Comparison of ENCODE assay signal across 8 cellular contexts in genomic region chr2:98608962-98609604, GRCh38. TPM values are rescaled to one million over a fixed set of nuclear protein-coding genes. Genes with fewer than 3 reads are reported as not detected.
DNase-seq lines count a peak whose midpoint lies in the region; ATAC-seq and TF ChIP-seq lines count a peak whose summit lies in the region.

No MANE protein-coding gene starts in this region.

- H3K9me2 ChIP-seq in OCI-LY1 (ENCODE audit: low read depth, low read length): no peaks in the 10 kb centered on the region

- peaks cover 16% of the 10 kb centered on the region for H3K79me2 ChIP-seq in OCI-LY1 (ENCODE audit: insufficient read depth, low read length)

- H4K20me1 ChIP-seq in OCI-LY1 (ENCODE audit: insufficient read depth, low read length): no peaks in the 10 kb centered on the region

- H3K4me1 ChIP-seq in OCI-LY1 (ENCODE audit: insufficient read depth, low read length, severe bottlenecking): peaks cover 34% of the 10 kb centered on the region
- peaks cover 14% of the 10 kb centered on the region for H3K4me1 ChIP-seq in colonic mucosa
- peaks cover 16 to 44% (median 34%) of the 10 kb centered on the region in 4 donors for H3K4me1 ChIP-seq in liver (ENCODE audit: control insufficient read depth in 4 of 4, insufficient read depth in 4 of 4, low read length in 3 of 4)
- H3K4me1 ChIP-seq in tibial artery: peaks cover 0 to 56% (median 43%) of the 10 kb centered on the region in 4 donors

- peak overlapping the region; percentile 97 for H3K9ac ChIP-seq in OCI-LY1 (ENCODE audit: low read length)
- peak overlapping the region; percentile 93 to 98 for H3K9ac ChIP-seq in colonic mucosa (ENCODE audit: low read depth in 2 of 2, low read length in 2 of 2)
- peak overlapping the region; percentile 94 to 97 for H3K9ac ChIP-seq in liver (ENCODE audit: low read depth in 1 of 2, low read length in 2 of 2)

- no peak for TF ChIP-seq CTCF in OCI-LY1 (IDR thresholded peaks at IDR 0.05; ENCODE audit: low read length)
- TF ChIP-seq CTCF in colonic mucosa (IDR thresholded peaks at IDR 0.05): no peak
- no peak for TF ChIP-seq CTCF in liver (IDR thresholded peaks at IDR 0.05; ENCODE audit: low read depth, low read length, missing input control)
- no peak for TF ChIP-seq CTCF in tibial artery (IDR thresholded peaks at IDR 0.05)

- WGBS in liver: 2% methylated on average over 29 of the region's 29 CpGs

- peak overlapping the region; percentile 54 for H3K27ac ChIP-seq in OCI-LY1 (ENCODE audit: low read depth, low read length, poor library complexity, severe bottlenecking)
- H3K27ac ChIP-seq in colonic mucosa: peak overlapping the region; percentile 87
- H3K27ac ChIP-seq in liver (ENCODE audit: low read depth in 1 of 2, low read length in 2 of 2): peak overlapping the region; percentile 85 to 96
- H3K27ac ChIP-seq in tibial artery: peak overlapping the region; percentile 90 to 98

- peak overlapping the region; percentile 72; the same call in 1 of the 2 replicates for H2AFZ ChIP-seq in OCI-LY1 (ENCODE audit: low read length)

- H3K9me3 ChIP-seq in OCI-LY1 (ENCODE audit: low read length): no peaks in the 10 kb centered on the region
- H3K9me3 ChIP-seq in colonic mucosa: no peaks in the 10 kb centered on the region
- H3K9me3 ChIP-seq in liver (ENCODE audit: control insufficient read depth in 4 of 4, low read length in 3 of 4): no peaks in the 10 kb centered on the region
- no peaks in the 10 kb centered on the region for H3K9me3 ChIP-seq in tibial artery

- ATAC-seq in GM19372 (IDR thresholded peaks at IDR 0.05; ENCODE audit: low read depth, unreplicated experiment): peak; percentile 10

- H3K27me3 ChIP-seq in OCI-LY1 (ENCODE audit: insufficient read depth, low read length) (no peaks in the 10 kb centered on the region), colonic mucosa (no peaks in the 10 kb centered on the region), liver (ENCODE audit: control insufficient read depth in 4 of 4, insufficient read depth in 4 of 4, low read length in 3 of 4) (no peaks in the 10 kb centered on the region), tibial artery (no peaks in the 10 kb centered on the region)

- peak; percentile 66 for DNase-seq in AG08396 (ENCODE audit: low spot score)
- no peak for DNase-seq in colonic mucosa
- DNase-seq in tibial artery: no peak
- DNase-seq in NCI-H345 treated with DMSO at 0.1 percent for 48 hours (lab: John Stamatoyannopoulos, UW; ENCODE audit: unreplicated experiment): no peak
- DNase-seq in activated CD4-positive, CD25-positive, alpha-beta regulatory T cell (lab: John Stamatoyannopoulos, UW): no peak

- no peaks in the 10 kb centered on the region for H3F3A ChIP-seq in OCI-LY1 (ENCODE audit: insufficient read depth, low read length)

- peak overlapping the region; percentile 96 for H3K4me3 ChIP-seq in OCI-LY1 (ENCODE audit: low read depth, low read length, poor library complexity, severe bottlenecking)
- peak overlapping the region; percentile 99 for H3K4me3 ChIP-seq in colonic mucosa
- peak overlapping the region; percentile 70 to 97 (median 82) for H3K4me3 ChIP-seq in liver (ENCODE audit: low read depth in 1 of 3, low read length in 3 of 3)
- peak overlapping the region; percentile 77 to 92 for H3K4me3 ChIP-seq in tibial artery

- intact Hi-C loops in colonic mucosa (cut with DNase I): no loop called here
- intact Hi-C loops in tibial artery (cut with DNase I; ENCODE audit: low total_unique reads): loop anchor here (5.0 kb wide), 1 partner anchor 47 kb away; no protein-coding TSS in a partner anchor

- H3K36me3 ChIP-seq in OCI-LY1 (ENCODE audit: insufficient read depth, low read length) (peaks cover 37% of the 10 kb centered on the region), colonic mucosa (no peaks in the 10 kb centered on the region), liver (ENCODE audit: control insufficient read depth in 4 of 4, insufficient read depth in 3 of 4, low read depth in 1 of 4, low read length in 3 of 4) (peaks cover 2 to 29% (median 21%) of the 10 kb centered on the region in 4 donors), tibial artery (peaks cover 32 to 38% (median 33%) of the 10 kb centered on the region in 3 donors)

- peak overlapping the region; percentile 98 for H3K4me2 ChIP-seq in OCI-LY1 (ENCODE audit: low read length)

- no peak for TF ChIP-seq RAD21 in liver (IDR thresholded peaks at IDR 0.05)

TF ChIP-seq in liver, 16 proteins besides CTCF, POLR2A, EP300 and RAD21:
- no peak for TF ChIP-seq EGR1 (IDR thresholded peaks at IDR 0.05; ENCODE audit: low read depth in 2 of 2)
- no peak for TF ChIP-seq GABPA (IDR thresholded peaks at IDR 0.05 in 1 of 2, conservative IDR thresholded peaks at IDR 0.05 in 1 of 2)
- TF ChIP-seq ZBTB33 (IDR thresholded peaks at IDR 0.05): no peak
- TF ChIP-seq FOXA1 (IDR thresholded peaks at IDR 0.05): no peak
- no peak for TF ChIP-seq HNF4G (IDR thresholded peaks at IDR 0.05)
- TF ChIP-seq TAF1 (conservative IDR thresholded peaks at IDR 0.05): no peak
- TF ChIP-seq JUND (IDR thresholded peaks at IDR 0.05): no peak
- TF ChIP-seq HNF4A (conservative IDR thresholded peaks at IDR 0.05): no peak
- no peak for TF ChIP-seq MAX (IDR thresholded peaks at IDR 0.05)
- TF ChIP-seq NR2F2 (IDR thresholded peaks at IDR 0.05): no peak
TF ChIP-seq in liver: peak in this region for 0.

RNA-seq across cellular contexts. Expression of gene UNC50, which starts 0.7 kb away (rescaled TPM):
- 10 to 100 TPM; 29.9 to 30.8 TPM for total RNA-seq in colonic mucosa
- total RNA-seq in liver: 10 to 100 TPM; 23.9 to 35.7 TPM
- 10 to 100 TPM; 22.2 to 37.9 TPM for polyA plus RNA-seq in liver

RNA-seq across cellular contexts. Expression of gene COA5, which starts 0.8 kb away (rescaled TPM):
- total RNA-seq in colonic mucosa (10 to 100 TPM; 23.5 to 27.1 TPM), liver (10 to 100 TPM; 18.7 to 20.4 TPM)
- 10 to 100 TPM in 1 of 2 donors, 1 to 10 TPM in 1; 9.7 to 42.0 TPM for polyA plus RNA-seq in liver
